In genomic region chr2:205792908-205793307, GRCh38 we compare ENCODE assay signal across 17 cellular contexts.
"Had no signal": no experiment of that assay in that cellular context is flagged by ENCODE, and none has a peak within 500 bp of the region (broad histone marks: within the 10 kb centered on the region; RNA-seq: fewer than 3 reads in every experiment).

No MANE protein-coding gene starts in this region.

- H3K9me3 ChIP-seq: gastrocnemius medialis, ovary had no signal

- DNase-seq: activated CD4-positive, alpha-beta T cell treated with anti-CD3 and anti-CD28 coated beads, Interleukin-2, amount 10 ng/mL, durations not matched to agents 24 days and 14 days; activated CD8-positive, alpha-beta T cell treated with anti-CD3 and anti-CD28 coated beads, Interleukin-2, amount 10 ng/mL, durations not matched to agents 7 days and 5 days; activated naive CD4-positive, alpha-beta T cell treated with Interleukin-2 at 50 U/mL for 16 hours; activated naive CD8-positive, alpha-beta T cell treated with anti-CD3 and anti-CD28 coated beads, Interleukin-2, amount 10 ng/mL, durations not matched to agents 7 days and 5 days; activated T-cell treated with anti-CD3 and anti-CD28 coated beads, Interleukin-2, amount 50 U/mL, for 24 hours; caudate nucleus; dorsolateral prefrontal cortex; gastrocnemius medialis; heart left ventricle; left ventricle myocardium superior; naive thymus-derived CD4-positive, alpha-beta T cell; ovary; stimulated activated CD8-positive, alpha-beta memory T cell treated with anti-CD3 and anti-CD28 coated beads, Interleukin-4, amount 100 ng/mL, for 48 hours; stimulated activated naive CD4-positive, alpha-beta T cell; substantia nigra; T1000 had no signal

- H3K27me3 ChIP-seq: dorsolateral prefrontal cortex, gastrocnemius medialis, heart left ventricle, ovary, tibial nerve had no signal

- H3K36me3 ChIP-seq: gastrocnemius medialis, ovary had no signal

- ATAC-seq: activated CD8-positive, alpha-beta T cell treated with anti-CD3 and anti-CD28 coated beads, Interleukin-2, amount 10 ng/mL, durations not matched to agents 7 days and 5 days; gastrocnemius medialis; heart left ventricle; left ventricle myocardium superior; naive thymus-derived CD4-positive, alpha-beta T cell had no signal

- H3K4me1 ChIP-seq: gastrocnemius medialis, heart left ventricle had no signal

- H3K4me3 ChIP-seq: dorsolateral prefrontal cortex, gastrocnemius medialis, heart left ventricle, ovary, tibial nerve had no signal

- H3K27ac ChIP-seq: dorsolateral prefrontal cortex, gastrocnemius medialis, ovary, tibial nerve had no signal
